Comparison of ENCODE assay signal across 14 cellular contexts in the genomic region with DNA sequence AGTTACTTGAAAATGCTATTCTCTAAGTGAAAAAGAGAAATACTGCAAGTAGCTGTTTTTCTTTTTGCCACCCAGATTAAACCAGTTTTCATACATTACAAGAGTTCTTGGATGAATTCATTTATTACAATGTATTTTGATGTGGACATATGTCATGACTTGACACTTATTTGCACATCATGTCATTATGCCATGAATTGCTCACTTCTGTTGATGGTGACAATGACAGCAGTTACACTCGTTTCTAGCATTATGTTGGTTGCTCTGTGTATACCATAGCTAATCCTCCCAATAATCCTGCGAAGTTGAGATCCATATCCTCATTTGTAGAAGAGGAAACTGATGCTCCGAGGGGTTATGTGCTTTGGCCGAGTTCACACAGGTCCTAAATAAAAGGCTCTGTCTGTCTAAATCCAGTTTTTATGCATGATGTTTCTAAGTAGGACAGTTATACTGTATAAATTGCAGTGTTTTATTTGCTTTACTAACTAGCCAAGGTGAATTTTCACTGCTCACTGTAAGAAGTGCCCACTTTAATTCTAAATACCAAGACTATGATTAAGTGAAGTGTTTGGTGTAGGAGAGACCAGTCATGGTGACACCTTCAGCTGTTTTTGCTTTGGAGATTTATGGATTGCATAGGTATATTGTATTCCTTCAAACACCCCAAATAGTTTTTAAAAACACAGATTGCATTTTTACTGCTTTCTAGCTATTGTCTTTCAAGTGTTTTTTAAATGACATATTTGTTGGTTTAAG. TPM values are rescaled to one million over a fixed set of nuclear protein-coding genes. Genes with fewer than 3 reads are reported as not detected.
DNase-seq lines count a peak whose midpoint lies in the region; ATAC-seq, FAIRE-seq and TF ChIP-seq lines count a peak whose summit lies in the region.
"Had no signal": no experiment of that assay in that cellular context is flagged by ENCODE, and none has a peak within 500 bp of the region (broad histone marks: within the 10 kb centered on the region; RNA-seq: fewer than 3 reads in every experiment).

No MANE protein-coding gene starts in this region.

- POLR2A ChIA-PET in activated naive CD8-positive, alpha-beta T cell treated with anti-CD3 and anti-CD28 coated beads, Interleukin-2, amount 10 ng/mL, durations not matched to agents 7 days and 5 days (lab: Charles Lee), result interaction anchor here (0.5 to 1.2 kb wide), 5 partner anchors 8 to 1499 kb away, joined by 3 to 5 read pairs (median 5); no protein-coding TSS in a partner anchor

- H3K27me3 Mint-ChIP-seq in activated naive CD8-positive, alpha-beta T cell treated with anti-CD3 and anti-CD28 coated beads, Interleukin-2, amount 10 ng/mL, durations not matched to agents 7 days and 5 days, result no peaks in the 10 kb centered on the region
- H3K27me3 Mint-ChIP-seq in natural killer cell (ENCODE audit: low read depth in 2 of 2), result no peaks in the 10 kb centered on the region

- H3K4me1 ChIP-seq in BLaER1, result peaks cover 95% of the 10 kb centered on the region

- no peak for TF ChIP-seq CTCF in natural killer cell (IDR thresholded peaks at IDR 0.05)
- no peak for TF ChIP-seq CTCF in GM13976 (IDR thresholded peaks at IDR 0.05; ENCODE audit: borderline replicate concordance, control extremely low read depth, extremely low read depth, insufficient read depth, missing control alignments)
- no peak for TF ChIP-seq CTCF in omental fat pad (IDR thresholded peaks at IDR 0.05)

- no peaks in the 10 kb centered on the region for H3K9me3 Mint-ChIP-seq in activated naive CD8-positive, alpha-beta T cell treated with anti-CD3 and anti-CD28 coated beads, Interleukin-2, amount 10 ng/mL, durations not matched to agents 7 days and 5 days
- H3K9me3 Mint-ChIP-seq in natural killer cell, result no peaks in the 10 kb centered on the region

- H3K9me3 ChIP-seq in BLaER1, result no peaks in the 10 kb centered on the region
- H3K9me3 ChIP-seq: mucosa of descending colon had no signal

- DNase-seq in GM19239 (ENCODE audit: insufficient read length, low spot score), result no peak
- DNase-seq in activated naive CD8-positive, alpha-beta T cell treated with anti-CD3 and anti-CD28 coated beads, Interleukin-2, amount 10 ng/mL, durations not matched to agents 7 days and 5 days, result no peak
- DNase-seq in natural killer cell, result no peak
- DNase-seq in GM13976 (ENCODE audit: low spot score), result no peak
- DNase-seq in omental fat pad (ENCODE audit: low spot score), result no peak
- DNase-seq: activated effector memory CD4-positive, alpha-beta T cell treated with anti-CD3 and anti-CD28 coated beads, Interleukin-2, amount 50 U/mL, for 16 hours; hippocampal formation; mucosa of descending colon; NCI-H1694 treated with DMSO at 0.1 percent for 48 hours; stimulated activated CD4-positive, alpha-beta T cell treated with anti-CD3 and anti-CD28 coated beads, Interleukin-15, amount 100 ng/mL, for 24 hours; stimulated activated naive CD4-positive, alpha-beta T cell had no signal

- peak overlapping the region; percentile 40 for H3K27ac Mint-ChIP-seq in activated naive CD8-positive, alpha-beta T cell treated with anti-CD3 and anti-CD28 coated beads, Interleukin-2, amount 10 ng/mL, durations not matched to agents 7 days and 5 days
- peak overlapping the region; percentile 58 to 64 for H3K27ac Mint-ChIP-seq in natural killer cell

- no peak overlapping the region for H3K9ac ChIP-seq in BLaER1

- intact Hi-C loops in natural killer cell (cut with micrococcal nuclease), result no loop called here

- H3K36me3 Mint-ChIP-seq in activated naive CD8-positive, alpha-beta T cell treated with anti-CD3 and anti-CD28 coated beads, Interleukin-2, amount 10 ng/mL, durations not matched to agents 7 days and 5 days, result peaks cover 10% of the 10 kb centered on the region
- no peaks in the 10 kb centered on the region for H3K36me3 Mint-ChIP-seq in natural killer cell

- H3K4me3 Mint-ChIP-seq in activated naive CD8-positive, alpha-beta T cell treated with anti-CD3 and anti-CD28 coated beads, Interleukin-2, amount 10 ng/mL, durations not matched to agents 7 days and 5 days, result no peak overlapping the region
- peak overlapping the region; percentile 40 for H3K4me3 Mint-ChIP-seq in natural killer cell

- peaks cover 53% of the 10 kb centered on the region for H3K36me3 ChIP-seq in BLaER1

- H3K4me1 Mint-ChIP-seq in activated naive CD8-positive, alpha-beta T cell treated with anti-CD3 and anti-CD28 coated beads, Interleukin-2, amount 10 ng/mL, durations not matched to agents 7 days and 5 days, result peaks cover 43% of the 10 kb centered on the region
- H3K4me1 Mint-ChIP-seq in natural killer cell, result peaks cover 81% of the 10 kb centered on the region in 2 donors

- no peak for ATAC-seq in activated naive CD8-positive, alpha-beta T cell treated with anti-CD3 and anti-CD28 coated beads, Interleukin-2, amount 10 ng/mL, durations not matched to agents 7 days and 5 days (ENCODE audit: low read depth)
- no peak for ATAC-seq in natural killer cell
- ATAC-seq in GM21825 (IDR thresholded peaks at IDR 0.05; ENCODE audit: unreplicated experiment), result no peak
- no peak for ATAC-seq in omental fat pad (ENCODE audit: low FRiP score)
- ATAC-seq in HG03439 (IDR thresholded peaks at IDR 0.05; ENCODE audit: unreplicated experiment), result no peak
- ATAC-seq: mucosa of descending colon had no signal

- peak overlapping the region; percentile 18; the same call in 1 of the 2 replicates for H3K4me2 ChIP-seq in BLaER1

- peaks cover 100% of the 10 kb centered on the region for H4K20me1 ChIP-seq in BLaER1

- no peaks in the 10 kb centered on the region for H3K27me3 ChIP-seq in BLaER1

- peak; percentile 71 for FAIRE-seq in GM19239 (lab: Jason Lieb, UNC)

- H3K4me3 ChIP-seq in BLaER1, result no peak overlapping the region
- H3K4me3 ChIP-seq: mucosa of descending colon had no signal

- in situ Hi-C loops in GM13976 (cut with MboI; ENCODE audit: low sequenced_read_pairs, unreplicated experiment), result no loop called here

- no peak overlapping the region for H3K27ac ChIP-seq in BLaER1

RNA-seq across cellular contexts. Expression of gene PRDM2, which starts 56.7 kb away (rescaled TPM):
- 10 to 100 TPM; 75.2 to 79.8 TPM for total RNA-seq in activated naive CD8-positive, alpha-beta T cell treated with anti-CD3 and anti-CD28 coated beads, Interleukin-2, amount 10 ng/mL, durations not matched to agents 7 days and 5 days
- total RNA-seq in natural killer cell (100 to 1,000 TPM; 168 to 193 (median 184) TPM), omental fat pad (10 to 100 TPM; 26.3 to 39.5 (median 34.6) TPM)
